In genomic region chr12:22443379-22444316, GRCh38 we compare ENCODE assay signal across 8 cellular contexts.
DNase-seq lines count a peak whose midpoint lies in the region; ATAC-seq and TF ChIP-seq lines count a peak whose summit lies in the region.

No MANE protein-coding gene starts in this region.

- peak; percentile 36 for DNase-seq in GM19240 (ENCODE audit: insufficient read length, low spot score)
- peak; percentile 62 for DNase-seq in NCI-H345 treated with DMSO at 0.1 percent for 48 hours (lab: John Stamatoyannopoulos, UW; ENCODE audit: unreplicated experiment)
- peak; percentile 64 to 67 for DNase-seq in activated CD4-positive, alpha-beta T cell treated with anti-CD3 and anti-CD28 coated beads for 4 hours
- DNase-seq in coronary artery (ENCODE audit: low spot score) = peak; percentile 73
- peak; percentile 8 to 54 (median 15) for DNase-seq in stimulated activated CD4-positive, alpha-beta T cell treated with anti-CD3 and anti-CD28 coated beads, TNF-alpha, amount 100 ng/mL, for 4 hours (ENCODE audit: low read depth in 3 of 3)

- 34% methylated on average over 17 of the region's 17 CpGs for WGBS in liver

- no peaks in the 10 kb centered on the region for H3K27me3 ChIP-seq in liver (ENCODE audit: control insufficient read depth in 4 of 4, insufficient read depth in 4 of 4, low read length in 3 of 4)

- peak; percentile 86 to 94 for TF ChIP-seq RAD21 in liver (IDR thresholded peaks at IDR 0.05)

- H3K4me3 ChIP-seq in coronary artery (no peak overlapping the region), liver (ENCODE audit: low read depth in 1 of 3, low read length in 3 of 3) (no peak overlapping the region)

- peak; percentile 100 for ATAC-seq in HG03342 (IDR thresholded peaks at IDR 0.05; ENCODE audit: unreplicated experiment)

- no peaks in the 10 kb centered on the region for H3K9me3 ChIP-seq in liver (ENCODE audit: control insufficient read depth in 4 of 4, low read length in 3 of 4)

- H3K4me1 ChIP-seq in liver (ENCODE audit: control insufficient read depth in 4 of 4, insufficient read depth in 4 of 4, low read length in 3 of 4) = no peaks in the 10 kb centered on the region

- no peak overlapping the region for H3K9ac ChIP-seq in liver (ENCODE audit: low read depth in 1 of 2, low read length in 2 of 2)

- TF ChIP-seq CTCF in C4-2B (conservative IDR thresholded peaks at IDR 0.05) = peak; percentile 88
- peak; percentile 51 for TF ChIP-seq CTCF in coronary artery (IDR thresholded peaks at IDR 0.05)
- peak; percentile 70 for TF ChIP-seq CTCF in liver (IDR thresholded peaks at IDR 0.05; ENCODE audit: low read depth, low read length, missing input control)

- H3K27ac ChIP-seq in C4-2B (no peak overlapping the region), coronary artery (no peak overlapping the region), liver (ENCODE audit: low read depth in 1 of 2, low read length in 2 of 2) (no peak overlapping the region)

- H3K36me3 ChIP-seq in liver (ENCODE audit: control insufficient read depth in 4 of 4, insufficient read depth in 3 of 4, low read depth in 1 of 4, low read length in 3 of 4) = no peaks in the 10 kb centered on the region

TF ChIP-seq in liver, 16 proteins besides CTCF, POLR2A, EP300 and RAD21:
- TF ChIP-seq EGR1 (IDR thresholded peaks at IDR 0.05; ENCODE audit: low read depth in 2 of 2) = no peak
- TF ChIP-seq TAF1 (conservative IDR thresholded peaks at IDR 0.05) = no peak
- TF ChIP-seq REST (IDR thresholded peaks at IDR 0.05) = no peak
- TF ChIP-seq ZBTB33 (IDR thresholded peaks at IDR 0.05) = no peak
- no peak for TF ChIP-seq ATF3 (IDR thresholded peaks at IDR 0.05)
- no peak for TF ChIP-seq HNF4G (IDR thresholded peaks at IDR 0.05)
- TF ChIP-seq NR2F2 (IDR thresholded peaks at IDR 0.05) = no peak
- no peak for TF ChIP-seq FOXA1 (IDR thresholded peaks at IDR 0.05)
- TF ChIP-seq YY1 (IDR thresholded peaks at IDR 0.05) = no peak
- TF ChIP-seq JUND (IDR thresholded peaks at IDR 0.05) = no peak
- TF ChIP-seq RXRA (IDR thresholded peaks at IDR 0.05) = no peak
- no peak for TF ChIP-seq MAX (IDR thresholded peaks at IDR 0.05)
- TF ChIP-seq GABPA (IDR thresholded peaks at IDR 0.05 in 1 of 2, conservative IDR thresholded peaks at IDR 0.05 in 1 of 2) = no peak
- no peak for TF ChIP-seq SP1 (IDR thresholded peaks at IDR 0.05)
- no peak for TF ChIP-seq HNF4A (conservative IDR thresholded peaks at IDR 0.05)

Comparison
In these comparisons a context has a peak if more than half of its experiments do, and no peak if none do; other contexts are left out.
1. DNase-seq: peak in every context shown above with its lines; median percentile 73 in coronary artery; 66 in activated CD4-positive, alpha-beta T cell treated with anti-CD3 and anti-CD28 coated beads for 4 hours; 62 in NCI-H345 treated with DMSO at 0.1 percent for 48 hours; 36 in GM19240; 15 in stimulated activated CD4-positive, alpha-beta T cell treated with anti-CD3 and anti-CD28 coated beads, TNF-alpha, amount 100 ng/mL, for 4 hours.